Comparison of ENCODE assay signal across 15 cellular contexts in the genomic region with DNA sequence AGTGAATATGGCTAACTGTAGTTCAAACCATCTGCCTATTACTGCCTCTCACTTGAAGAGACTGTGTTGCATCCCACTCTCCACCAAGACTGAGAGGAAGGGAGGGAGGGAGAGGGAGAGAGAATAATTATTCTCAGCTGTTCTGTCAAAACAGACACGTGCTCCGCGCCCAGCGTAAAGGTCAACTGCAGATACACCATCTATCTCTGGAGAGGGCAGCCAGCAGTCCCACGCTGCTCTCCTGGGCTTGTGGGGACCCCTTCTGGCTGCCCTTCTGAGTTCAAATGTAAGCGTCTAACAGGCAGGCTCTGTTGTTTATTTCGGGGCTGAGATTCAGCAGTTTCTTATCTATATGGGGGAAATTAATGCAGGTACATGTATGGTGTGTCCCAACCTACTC.
A peak's percentile ranks its signal among the peaks of the same experiment; 100 is the strongest.
DNase-seq lines count a peak whose midpoint lies in the region; ATAC-seq, FAIRE-seq and TF ChIP-seq lines count a peak whose summit lies in the region.
"Had no signal": no experiment of that assay in that cellular context is flagged by ENCODE, and none has a peak within 500 bp of the region (broad histone marks: within the 10 kb centered on the region; RNA-seq: fewer than 3 reads in every experiment).

No MANE protein-coding gene starts in this region.

- H3K27me3 ChIP-seq in H7 (ENCODE audit: control insufficient read depth, insufficient read depth, low read length) (no peaks in the 10 kb centered on the region), NT2/D1 (ENCODE audit: insufficient read depth, insufficient read length) (no peaks in the 10 kb centered on the region)
- H3K27me3 ChIP-seq: pancreas, suprapubic skin had no signal

- ATAC-seq in HG02642 (IDR thresholded peaks at IDR 0.05; ENCODE audit: poor library complexity, unreplicated experiment), result no peak
- no peak for ATAC-seq in HG03039 (IDR thresholded peaks at IDR 0.05; ENCODE audit: unreplicated experiment)
- ATAC-seq: activated CD4-positive, CD25-positive, alpha-beta regulatory T cell treated with anti-CD3 and anti-CD28 coated beads, Interleukin-2, amount 50 U/mL, for 24 hours; pancreas had no signal

- no peaks in the 10 kb centered on the region for H3K4me1 ChIP-seq in NT2/D1 (ENCODE audit: insufficient read depth, insufficient read length)
- peaks cover 10 to 12% of the 10 kb centered on the region in 2 donors for H3K4me1 ChIP-seq in kidney (ENCODE audit: control insufficient read depth in 1 of 2, insufficient read depth in 1 of 2, low read depth in 1 of 2, low read length in 2 of 2)
- H3K4me1 ChIP-seq: pancreas, suprapubic skin had no signal

- no peaks in the 10 kb centered on the region for H3K36me3 ChIP-seq in H7 (replicated peaks; ENCODE audit: control insufficient read depth, insufficient read depth, low read length)
- H3K36me3 ChIP-seq in NT2/D1 (ENCODE audit: insufficient read depth, insufficient read length, low read length), result no peaks in the 10 kb centered on the region
- no peaks in the 10 kb centered on the region for H3K36me3 ChIP-seq in kidney (ENCODE audit: control insufficient read depth in 1 of 2, insufficient read depth in 2 of 2, low read length in 2 of 2)
- H3K36me3 ChIP-seq: pancreas, suprapubic skin had no signal

- FAIRE-seq in kidney (lab: Jason Lieb, UNC), result no peak
- FAIRE-seq: pancreas had no signal

- intact Hi-C loops in kidney (cut with DNase I), result no loop called here

- H3K27ac ChIP-seq in kidney (ENCODE audit: low read depth in 2 of 2, low read length in 2 of 2), result no peak overlapping the region
- H3K27ac ChIP-seq: HL-60, pancreas, suprapubic skin had no signal

- no peak overlapping the region for H3K4me3 ChIP-seq in H7 (ENCODE audit: insufficient read depth, low read depth, low read length)
- H3K4me3 ChIP-seq in NT2/D1 (ENCODE audit: insufficient read length, low read depth), result no peak overlapping the region
- H3K4me3 ChIP-seq in kidney (ENCODE audit: low read length in 2 of 2), result no peak overlapping the region
- H3K4me3 ChIP-seq: pancreas, suprapubic skin had no signal

- peak; percentile 18 for TF ChIP-seq CTCF in kidney (IDR thresholded peaks at IDR 0.05; ENCODE audit: borderline replicate concordance, extremely low read depth, insufficient read depth)

- no peaks in the 10 kb centered on the region for H3K9me3 ChIP-seq in NT2/D1 (ENCODE audit: insufficient read depth, low read length)
- no peaks in the 10 kb centered on the region for H3K9me3 ChIP-seq in kidney (ENCODE audit: control insufficient read depth in 1 of 2, low read length in 2 of 2)
- H3K9me3 ChIP-seq: pancreas, suprapubic skin had no signal

- DNase-seq in COR-L47 (lab: John Stamatoyannopoulos, UW) (peak; percentile 46), H7 (peak; percentile 64), NT2/D1 (ENCODE audit: low read depth, low spot score) (peak; percentile 16), kidney (no peak), NCI-H1105 (lab: John Stamatoyannopoulos, UW) (no peak), activated gamma-delta T cell treated with Interleukin-2 at 50 U/mL for 16 hours (no peak)
- DNase-seq: C1 segment of cervical spinal cord; central memory CD4-positive, alpha-beta T cell; MV-4-11; pancreas had no signal

- H3K9ac ChIP-seq in NT2/D1 (ENCODE audit: insufficient read length, low read depth) (no peak overlapping the region), kidney (ENCODE audit: low read length in 2 of 2) (no peak overlapping the region)

Comparison
In these comparisons a context has a peak if more than half of its experiments do, and no peak if none do; other contexts are left out.
1. DNase-seq: peak in COR-L47 (single experiment), H7 (single experiment) and NT2/D1 (single experiment); none in kidney (single experiment), NCI-H1105 (single experiment) and activated gamma-delta T cell treated with Interleukin-2 at 50 U/mL for 16 hours (single experiment).